8 cellular contexts compared by ENCODE assay signal in the genomic region with DNA sequence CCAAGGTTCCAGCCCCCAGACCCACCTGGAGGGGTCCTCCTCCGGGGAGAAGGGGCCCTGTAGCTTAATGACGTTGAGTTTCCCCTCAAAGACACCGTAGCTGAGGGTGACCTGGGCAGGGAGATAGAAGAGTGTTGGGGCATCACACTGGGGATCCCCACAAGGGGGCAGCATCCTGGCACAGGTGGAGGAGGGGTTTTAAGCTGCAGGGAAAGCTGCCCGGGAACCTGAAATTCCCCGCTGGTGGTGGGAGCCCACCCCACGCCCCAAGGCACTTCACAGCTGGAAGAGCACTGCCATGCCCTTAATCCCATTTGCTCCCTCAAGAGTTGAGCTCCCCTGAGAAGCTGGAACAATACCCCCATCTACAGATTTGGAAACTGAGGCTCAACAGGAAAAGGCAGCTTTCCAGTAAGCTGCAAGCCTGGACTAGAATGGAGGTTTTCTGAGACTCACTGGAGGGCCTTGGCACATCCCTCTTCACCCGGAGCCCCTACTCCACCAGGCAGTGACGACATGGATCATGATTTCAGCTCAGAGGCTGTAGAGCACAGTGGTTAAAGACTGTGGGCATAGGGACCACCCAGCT. TPM values are rescaled to one million over a fixed set of nuclear protein-coding genes. Genes with fewer than 3 reads are reported as not detected.
DNase-seq lines count a peak whose midpoint lies in the region; ATAC-seq and TF ChIP-seq lines count a peak whose summit lies in the region.

No MANE protein-coding gene starts in this region.

- peak; percentile 85 for TF ChIP-seq CTCF in OCI-LY3 (IDR thresholded peaks at IDR 0.05; ENCODE audit: low read depth, low read length)

- peaks cover 9% of the 10 kb centered on the region; the same call in 1 of the 2 replicates for H4K20me1 ChIP-seq in OCI-LY3 (ENCODE audit: insufficient read depth, low read length)

- H3K4me3 ChIP-seq in OCI-LY3 (ENCODE audit: low read length) = no peak overlapping the region
- H3K4me3 ChIP-seq in adipocyte (ENCODE audit: low read length) = no peak overlapping the region

- H3K4me3 Mint-ChIP-seq in activated T-helper 1 cell treated with anti-CD3 and anti-CD28 coated beads, Interleukin-12 subunit alpha, Interleukin-12 subunit beta, Interleukin-2, Interleukin-4 antibody, amounts not matched to agents 30 ng/mL and 10 ng/mL and 1 ng/mL, durations not matched to agents 14 hours and 24 hours and 36 hours = no peak overlapping the region

- no peak overlapping the region for H3K4me2 ChIP-seq in OCI-LY3 (ENCODE audit: low read length)

- H3K36me3 ChIP-seq in OCI-LY3 (replicated peaks; ENCODE audit: low read depth, low read length) (peaks cover 60% of the 10 kb centered on the region), adipocyte (ENCODE audit: control insufficient read depth, insufficient read depth, low read length, severe bottlenecking) (no peaks in the 10 kb centered on the region)

- intact Hi-C loops in activated T-helper 1 cell treated with anti-CD3 and anti-CD28 coated beads, Interleukin-12 subunit alpha, Interleukin-12 subunit beta, Interleukin-2, Interleukin-4 antibody, amounts not matched to agents 30 ng/mL and 10 ng/mL and 1 ng/mL, durations not matched to agents 14 hours and 24 hours and 36 hours (cut with micrococcal nuclease) = no loop called here

- H3K4me1 Mint-ChIP-seq in activated T-helper 1 cell treated with anti-CD3 and anti-CD28 coated beads, Interleukin-12 subunit alpha, Interleukin-12 subunit beta, Interleukin-2, Interleukin-4 antibody, amounts not matched to agents 30 ng/mL and 10 ng/mL and 1 ng/mL, durations not matched to agents 14 hours and 24 hours and 36 hours (ENCODE audit: low read depth) = peaks cover 5% of the 10 kb centered on the region

- H3K9ac ChIP-seq in OCI-LY3 (ENCODE audit: low read length) (no peak overlapping the region), adipocyte (ENCODE audit: low read length) (no peak overlapping the region)

- peaks cover 31% of the 10 kb centered on the region for H3K36me3 Mint-ChIP-seq in activated T-helper 1 cell treated with anti-CD3 and anti-CD28 coated beads, Interleukin-12 subunit alpha, Interleukin-12 subunit beta, Interleukin-2, Interleukin-4 antibody, amounts not matched to agents 30 ng/mL and 10 ng/mL and 1 ng/mL, durations not matched to agents 14 hours and 24 hours and 36 hours (ENCODE audit: low read depth)

- H3K9me3 Mint-ChIP-seq in activated T-helper 1 cell treated with anti-CD3 and anti-CD28 coated beads, Interleukin-12 subunit alpha, Interleukin-12 subunit beta, Interleukin-2, Interleukin-4 antibody, amounts not matched to agents 30 ng/mL and 10 ng/mL and 1 ng/mL, durations not matched to agents 14 hours and 24 hours and 36 hours = no peaks in the 10 kb centered on the region

- no peak overlapping the region for H3K27ac ChIP-seq in OCI-LY3 (ENCODE audit: low read length)

- H3K4me1 ChIP-seq in OCI-LY3 (ENCODE audit: low read length) (no peaks in the 10 kb centered on the region), adipocyte (ENCODE audit: control insufficient read depth, insufficient read depth, low read length) (no peaks in the 10 kb centered on the region)

- peak; percentile 32 for DNase-seq in activated T-helper 1 cell treated with Interleukin-2 at 50 U/mL for 16 hours (ENCODE audit: low read depth)
- no peak for DNase-seq in activated T-helper 1 cell treated with anti-CD3 and anti-CD28 coated beads, Interleukin-12 subunit alpha, Interleukin-12 subunit beta, Interleukin-2, Interleukin-4 antibody, amounts not matched to agents 30 ng/mL and 10 ng/mL and 1 ng/mL, durations not matched to agents 14 hours and 24 hours and 36 hours (ENCODE audit: low spot score)
- DNase-seq in adipocyte (ENCODE audit: low read depth) = peak; percentile 29
- DNase-seq in lung microvascular endothelial cell (ENCODE audit: low read depth in 2 of 2) = peak; percentile 33 to 51
- no peak for DNase-seq in NCI-H2081 (lab: John Stamatoyannopoulos, UW)
- DNase-seq in cerebellar nuclear complex (lab: John Stamatoyannopoulos, UW) = no peak

- H3K27me3 ChIP-seq in OCI-LY3 (ENCODE audit: low read depth, low read length) (no peaks in the 10 kb centered on the region), adipocyte (replicated peaks; ENCODE audit: control insufficient read depth, insufficient read depth, low read length) (peaks cover 61% of the 10 kb centered on the region)

- no peak overlapping the region for H2AFZ ChIP-seq in OCI-LY3 (ENCODE audit: low read depth, low read length)

- no peaks in the 10 kb centered on the region for H3K27me3 Mint-ChIP-seq in activated T-helper 1 cell treated with anti-CD3 and anti-CD28 coated beads, Interleukin-12 subunit alpha, Interleukin-12 subunit beta, Interleukin-2, Interleukin-4 antibody, amounts not matched to agents 30 ng/mL and 10 ng/mL and 1 ng/mL, durations not matched to agents 14 hours and 24 hours and 36 hours (ENCODE audit: insufficient read depth)

- no peak for ATAC-seq in HG03439 (IDR thresholded peaks at IDR 0.05; ENCODE audit: unreplicated experiment)

- no peak overlapping the region for H3K27ac Mint-ChIP-seq in activated T-helper 1 cell treated with anti-CD3 and anti-CD28 coated beads, Interleukin-12 subunit alpha, Interleukin-12 subunit beta, Interleukin-2, Interleukin-4 antibody, amounts not matched to agents 30 ng/mL and 10 ng/mL and 1 ng/mL, durations not matched to agents 14 hours and 24 hours and 36 hours

- H3K79me2 ChIP-seq in OCI-LY3 (ENCODE audit: low read length) = no peaks in the 10 kb centered on the region

- H3K9me3 ChIP-seq in OCI-LY3 (ENCODE audit: insufficient read depth, low read length) = no peaks in the 10 kb centered on the region
- H3K9me3 ChIP-seq in adipocyte (ENCODE audit: control insufficient read depth, low read length) = no peaks in the 10 kb centered on the region

RNA-seq across cellular contexts. Expression of gene MFNG, which starts 13.7 kb away (rescaled TPM):
- 213 and 214 TPM in 2 replicates for total RNA-seq in activated T-helper 1 cell treated with anti-CD3 and anti-CD28 coated beads, Interleukin-12 subunit alpha, Interleukin-12 subunit beta, Interleukin-2, Interleukin-4 antibody, amounts not matched to agents 30 ng/mL and 10 ng/mL and 1 ng/mL, durations not matched to agents 14 hours and 24 hours and 36 hours
- 89.8 and 137 TPM in 2 replicates for total RNA-seq in lung microvascular endothelial cell

RNA-seq across cellular contexts. Expression of gene ELFN2, which starts 45.2 kb away (rescaled TPM):
- total RNA-seq in activated T-helper 1 cell treated with anti-CD3 and anti-CD28 coated beads, Interleukin-12 subunit alpha, Interleukin-12 subunit beta, Interleukin-2, Interleukin-4 antibody, amounts not matched to agents 30 ng/mL and 10 ng/mL and 1 ng/mL, durations not matched to agents 14 hours and 24 hours and 36 hours = 0.05 and 0.08 TPM in 2 replicates
- under 0.01 TPM in 1 of 2 replicates, not detected in the other for total RNA-seq in lung microvascular endothelial cell

RNA-seq across cellular contexts. Expression of gene CARD10, which starts 46.7 kb away (rescaled TPM):
- total RNA-seq in activated T-helper 1 cell treated with anti-CD3 and anti-CD28 coated beads, Interleukin-12 subunit alpha, Interleukin-12 subunit beta, Interleukin-2, Interleukin-4 antibody, amounts not matched to agents 30 ng/mL and 10 ng/mL and 1 ng/mL, durations not matched to agents 14 hours and 24 hours and 36 hours = not detected in 2 replicates
- 36.2 and 57.1 TPM in 2 replicates for total RNA-seq in lung microvascular endothelial cell

Comparison
In these comparisons a context has a peak if more than half of its experiments do, and no peak if none do; other contexts are left out.
1. DNase-seq: peak in activated T-helper 1 cell treated with Interleukin-2 at 50 U/mL for 16 hours (single experiment), adipocyte (single experiment) and lung microvascular endothelial cell (2 of 2); none in activated T-helper 1 cell treated with anti-CD3 and anti-CD28 coated beads, Interleukin-12 subunit alpha, Interleukin-12 subunit beta, Interleukin-2, Interleukin-4 antibody, amounts not matched to agents 30 ng/mL and 10 ng/mL and 1 ng/mL, durations not matched to agents 14 hours and 24 hours and 36 hours (single experiment), NCI-H2081 (0 of 2) and cerebellar nuclear complex (0 of 2).
2. RNA of gene CARD10, which starts 46.7 kb away (total RNA-seq): 36.2 to 57.1 TPM in lung microvascular endothelial cell; not detected in activated T-helper 1 cell treated with anti-CD3 and anti-CD28 coated beads, Interleukin-12 subunit alpha, Interleukin-12 subunit beta, Interleukin-2, Interleukin-4 antibody, amounts not matched to agents 30 ng/mL and 10 ng/mL and 1 ng/mL, durations not matched to agents 14 hours and 24 hours and 36 hours; every median in the first group is over 10 times any median in the second.